In the genomic region with DNA sequence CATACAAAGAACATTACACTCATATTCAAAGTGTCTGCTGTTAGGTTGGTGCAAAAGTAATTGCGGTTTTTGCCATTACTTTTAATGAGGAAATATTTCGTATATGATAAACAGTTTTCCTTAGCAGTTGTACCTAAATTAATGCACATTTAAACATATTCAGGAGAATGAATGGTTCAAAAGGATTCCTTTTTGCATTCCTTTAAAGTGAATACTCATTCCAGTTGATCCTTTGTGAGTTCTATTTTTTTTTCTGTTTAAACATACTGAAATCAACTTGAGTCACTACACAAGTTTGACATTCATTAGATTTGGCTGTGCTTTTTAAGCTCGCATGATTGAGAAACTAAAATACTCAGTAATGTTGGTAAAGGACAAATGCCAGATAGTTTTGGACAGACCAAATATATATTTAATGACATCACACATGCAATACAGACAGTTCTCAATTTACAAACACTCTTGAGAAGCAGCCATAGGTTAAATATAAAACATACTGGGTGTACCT, we compare ENCODE assay signal across 2 cellular contexts.
A peak's percentile ranks its signal among the peaks of the same experiment; 100 is the strongest.
TF ChIP-seq lines count a peak whose summit lies in the region.

No MANE protein-coding gene starts in this region.

TF ChIP-seq in IMR-90, 13 proteins besides CTCF, POLR2A, EP300 and RAD21:
- peak; percentile 90 for TF ChIP-seq CEBPB (IDR thresholded peaks at IDR 0.05; ENCODE audit: low read depth, low read length)
- TF ChIP-seq MAZ (IDR thresholded peaks at IDR 0.05; ENCODE audit: borderline replicate concordance, low read depth, low read length): no peak
- no peak for TF ChIP-seq BHLHE40 (IDR thresholded peaks at IDR 0.05; ENCODE audit: low read depth, low read length)
- no peak for TF ChIP-seq NFE2L2 (IDR thresholded peaks at IDR 0.05; ENCODE audit: low read depth, low read length)
- no peak for TF ChIP-seq CHD1 (IDR thresholded peaks at IDR 0.05; ENCODE audit: low read depth, low read length)
- no peak for TF ChIP-seq RCOR1 (IDR thresholded peaks at IDR 0.05; ENCODE audit: insufficient replicate concordance, low read length)
- TF ChIP-seq MXI1 (IDR thresholded peaks at IDR 0.05; ENCODE audit: borderline replicate concordance, low read depth, low read length): no peak
- TF ChIP-seq FOS (IDR thresholded peaks at IDR 0.05; ENCODE audit: low read depth, low read length): peak; percentile 68; the same call in 1 of the 2 replicates
- no peak for TF ChIP-seq SMC3 (IDR thresholded peaks at IDR 0.05; ENCODE audit: low read depth, low read length)
- no peak for TF ChIP-seq RFX5 (IDR thresholded peaks at IDR 0.05; ENCODE audit: low read depth, low read length)
- TF ChIP-seq, protein P1, sequence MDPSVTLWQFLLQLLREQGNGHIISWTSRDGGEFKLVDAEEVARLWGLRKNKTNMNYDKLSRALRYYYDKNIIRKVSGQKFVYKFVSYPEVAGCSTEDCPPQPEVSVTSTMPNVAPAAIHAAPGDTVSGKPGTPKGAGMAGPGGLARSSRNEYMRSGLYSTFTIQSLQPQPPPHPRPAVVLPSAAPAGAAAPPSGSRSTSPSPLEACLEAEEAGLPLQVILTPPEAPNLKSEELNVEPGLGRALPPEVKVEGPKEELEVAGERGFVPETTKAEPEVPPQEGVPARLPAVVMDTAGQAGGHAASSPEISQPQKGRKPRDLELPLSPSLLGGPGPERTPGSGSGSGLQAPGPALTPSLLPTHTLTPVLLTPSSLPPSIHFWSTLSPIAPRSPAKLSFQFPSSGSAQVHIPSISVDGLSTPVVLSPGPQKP (IDR thresholded peaks at IDR 0.05; ENCODE audit: borderline replicate concordance, low read depth, low read length): no peak
- TF ChIP-seq, protein P2, sequence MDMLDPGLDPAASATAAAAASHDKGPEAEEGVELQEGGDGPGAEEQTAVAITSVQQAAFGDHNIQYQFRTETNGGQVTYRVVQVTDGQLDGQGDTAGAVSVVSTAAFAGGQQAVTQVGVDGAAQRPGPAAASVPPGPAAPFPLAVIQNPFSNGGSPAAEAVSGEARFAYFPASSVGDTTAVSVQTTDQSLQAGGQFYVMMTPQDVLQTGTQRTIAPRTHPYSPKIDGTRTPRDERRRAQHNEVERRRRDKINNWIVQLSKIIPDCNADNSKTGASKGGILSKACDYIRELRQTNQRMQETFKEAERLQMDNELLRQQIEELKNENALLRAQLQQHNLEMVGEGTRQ (IDR thresholded peaks at IDR 0.05; ENCODE audit: low read depth, low read length): no peak
- TF ChIP-seq MAFK (IDR thresholded peaks at IDR 0.05; ENCODE audit: low read depth, low read length): 0 out of 2 replicates have a peak, but pooled peaks have one; percentile 9

TF ChIP-seq in K562, 482 proteins besides CTCF, POLR2A, EP300 and RAD21 (continues in another document):
- no peak for TF ChIP-seq TAF9B (IDR thresholded peaks at IDR 0.05; ENCODE audit: partially characterized antibody)
- TF ChIP-seq NR2F6 (CRISPR knock-in tag; IDR thresholded peaks at IDR 0.05): no peak
- TF ChIP-seq SRF (CRISPR knock-in tag; IDR thresholded peaks at IDR 0.05): no peak
- no peak for TF ChIP-seq TCFL5 (CRISPR knock-in tag; conservative IDR thresholded peaks at IDR 0.05)
- TF ChIP-seq ASH1L (IDR thresholded peaks at IDR 0.05; ENCODE audit: borderline replicate concordance, low read depth, partially characterized antibody): peak; percentile 38
- no peak for TF ChIP-seq RCOR1 (IDR thresholded peaks at IDR 0.05; ENCODE audit: borderline replicate concordance in 1 of 2, low read depth in 2 of 2, low read length in 2 of 2)
- TF ChIP-seq, protein P3, sequence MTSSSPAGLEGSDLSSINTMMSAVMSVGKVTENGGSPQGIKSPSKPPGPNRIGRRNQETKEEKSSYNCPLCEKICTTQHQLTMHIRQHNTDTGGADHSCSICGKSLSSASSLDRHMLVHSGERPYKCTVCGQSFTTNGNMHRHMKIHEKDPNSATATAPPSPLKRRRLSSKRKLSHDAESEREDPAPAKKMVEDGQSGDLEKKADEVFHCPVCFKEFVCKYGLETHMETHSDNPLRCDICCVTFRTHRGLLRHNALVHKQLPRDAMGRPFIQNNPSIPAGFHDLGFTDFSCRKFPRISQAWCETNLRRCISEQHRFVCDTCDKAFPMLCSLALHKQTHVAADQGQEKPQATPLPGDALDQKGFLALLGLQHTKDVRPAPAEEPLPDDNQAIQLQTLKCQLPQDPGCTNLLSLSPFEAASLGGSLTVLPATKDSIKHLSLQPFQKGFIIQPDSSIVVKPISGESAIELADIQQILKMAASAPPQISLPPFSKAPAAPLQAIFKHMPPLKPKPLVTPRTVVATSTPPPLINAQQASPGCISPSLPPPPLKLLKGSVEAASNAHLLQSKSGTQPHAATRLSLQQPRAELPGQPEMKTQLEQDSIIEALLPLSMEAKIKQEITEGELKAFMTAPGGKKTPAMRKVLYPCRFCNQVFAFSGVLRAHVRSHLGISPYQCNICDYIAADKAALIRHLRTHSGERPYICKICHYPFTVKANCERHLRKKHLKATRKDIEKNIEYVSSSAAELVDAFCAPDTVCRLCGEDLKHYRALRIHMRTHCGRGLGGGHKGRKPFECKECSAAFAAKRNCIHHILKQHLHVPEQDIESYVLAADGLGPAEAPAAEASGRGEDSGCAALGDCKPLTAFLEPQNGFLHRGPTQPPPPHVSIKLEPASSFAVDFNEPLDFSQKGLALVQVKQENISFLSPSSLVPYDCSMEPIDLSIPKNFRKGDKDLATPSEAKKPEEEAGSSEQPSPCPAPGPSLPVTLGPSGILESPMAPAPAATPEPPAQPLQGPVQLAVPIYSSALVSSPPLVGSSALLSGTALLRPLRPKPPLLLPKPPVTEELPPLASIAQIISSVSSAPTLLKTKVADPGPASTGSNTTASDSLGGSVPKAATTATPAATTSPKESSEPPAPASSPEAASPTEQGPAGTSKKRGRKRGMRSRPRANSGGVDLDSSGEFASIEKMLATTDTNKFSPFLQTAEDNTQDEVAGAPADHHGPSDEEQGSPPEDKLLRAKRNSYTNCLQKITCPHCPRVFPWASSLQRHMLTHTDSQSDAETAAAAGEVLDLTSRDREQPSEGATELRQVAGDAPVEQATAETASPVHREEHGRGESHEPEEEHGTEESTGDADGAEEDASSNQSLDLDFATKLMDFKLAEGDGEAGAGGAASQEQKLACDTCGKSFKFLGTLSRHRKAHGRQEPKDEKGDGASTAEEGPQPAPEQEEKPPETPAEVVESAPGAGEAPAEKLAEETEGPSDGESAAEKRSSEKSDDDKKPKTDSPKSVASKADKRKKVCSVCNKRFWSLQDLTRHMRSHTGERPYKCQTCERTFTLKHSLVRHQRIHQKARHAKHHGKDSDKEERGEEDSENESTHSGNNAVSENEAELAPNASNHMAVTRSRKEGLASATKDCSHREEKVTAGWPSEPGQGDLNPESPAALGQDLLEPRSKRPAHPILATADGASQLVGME (CRISPR knock-in tag; IDR thresholded peaks at IDR 0.05): no peak
- no peak for TF ChIP-seq ZNF707 (CRISPR knock-in tag; conservative IDR thresholded peaks at IDR 0.05)
- TF ChIP-seq, protein P4, sequence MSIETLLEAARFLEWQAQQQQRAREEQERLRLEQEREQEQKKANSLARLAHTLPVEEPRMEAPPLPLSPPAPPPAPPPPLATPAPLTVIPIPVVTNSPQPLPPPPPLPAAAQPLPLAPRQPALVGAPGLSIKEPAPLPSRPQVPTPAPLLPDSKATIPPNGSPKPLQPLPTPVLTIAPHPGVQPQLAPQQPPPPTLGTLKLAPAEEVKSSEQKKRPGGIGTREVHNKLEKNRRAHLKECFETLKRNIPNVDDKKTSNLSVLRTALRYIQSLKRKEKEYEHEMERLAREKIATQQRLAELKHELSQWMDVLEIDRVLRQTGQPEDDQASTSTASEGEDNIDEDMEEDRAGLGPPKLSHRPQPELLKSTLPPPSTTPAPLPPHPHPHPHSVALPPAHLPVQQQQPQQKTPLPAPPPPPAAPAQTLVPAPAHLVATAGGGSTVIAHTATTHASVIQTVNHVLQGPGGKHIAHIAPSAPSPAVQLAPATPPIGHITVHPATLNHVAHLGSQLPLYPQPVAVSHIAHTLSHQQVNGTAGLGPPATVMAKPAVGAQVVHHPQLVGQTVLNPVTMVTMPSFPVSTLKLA (conservative IDR thresholded peaks at IDR 0.05): 0 out of 4 replicates have a peak, but pooled peaks of 1 of the 2 experiments have one; percentile 9
- no peak for TF ChIP-seq PTBP1 (IDR thresholded peaks at IDR 0.05; ENCODE audit: low read depth, low read length)
- TF ChIP-seq HDAC2 (IDR thresholded peaks at IDR 0.05): no peak
- 0 out of 2 replicates have a peak, but pooled peaks have one; percentile 20 for TF ChIP-seq ZNF766 (CRISPR knock-in tag; conservative IDR thresholded peaks at IDR 0.05)
- TF ChIP-seq MYNN (IDR thresholded peaks at IDR 0.05): no peak
- TF ChIP-seq MYNN (CRISPR knock-in tag; IDR thresholded peaks at IDR 0.05): no peak
- TF ChIP-seq, protein P5, sequence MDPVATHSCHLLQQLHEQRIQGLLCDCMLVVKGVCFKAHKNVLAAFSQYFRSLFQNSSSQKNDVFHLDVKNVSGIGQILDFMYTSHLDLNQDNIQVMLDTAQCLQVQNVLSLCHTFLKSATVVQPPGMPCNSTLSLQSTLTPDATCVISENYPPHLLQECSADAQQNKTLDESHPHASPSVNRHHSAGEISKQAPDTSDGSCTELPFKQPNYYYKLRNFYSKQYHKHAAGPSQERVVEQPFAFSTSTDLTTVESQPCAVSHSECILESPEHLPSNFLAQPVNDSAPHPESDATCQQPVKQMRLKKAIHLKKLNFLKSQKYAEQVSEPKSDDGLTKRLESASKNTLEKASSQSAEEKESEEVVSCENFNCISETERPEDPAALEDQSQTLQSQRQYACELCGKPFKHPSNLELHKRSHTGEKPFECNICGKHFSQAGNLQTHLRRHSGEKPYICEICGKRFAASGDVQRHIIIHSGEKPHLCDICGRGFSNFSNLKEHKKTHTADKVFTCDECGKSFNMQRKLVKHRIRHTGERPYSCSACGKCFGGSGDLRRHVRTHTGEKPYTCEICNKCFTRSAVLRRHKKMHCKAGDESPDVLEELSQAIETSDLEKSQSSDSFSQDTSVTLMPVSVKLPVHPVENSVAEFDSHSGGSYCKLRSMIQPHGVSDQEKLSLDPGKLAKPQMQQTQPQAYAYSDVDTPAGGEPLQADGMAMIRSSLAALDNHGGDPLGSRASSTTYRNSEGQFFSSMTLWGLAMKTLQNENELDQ (CRISPR knock-in tag; IDR thresholded peaks at IDR 0.05; ENCODE audit: borderline replicate concordance): no peak
- TF ChIP-seq, protein P6, sequence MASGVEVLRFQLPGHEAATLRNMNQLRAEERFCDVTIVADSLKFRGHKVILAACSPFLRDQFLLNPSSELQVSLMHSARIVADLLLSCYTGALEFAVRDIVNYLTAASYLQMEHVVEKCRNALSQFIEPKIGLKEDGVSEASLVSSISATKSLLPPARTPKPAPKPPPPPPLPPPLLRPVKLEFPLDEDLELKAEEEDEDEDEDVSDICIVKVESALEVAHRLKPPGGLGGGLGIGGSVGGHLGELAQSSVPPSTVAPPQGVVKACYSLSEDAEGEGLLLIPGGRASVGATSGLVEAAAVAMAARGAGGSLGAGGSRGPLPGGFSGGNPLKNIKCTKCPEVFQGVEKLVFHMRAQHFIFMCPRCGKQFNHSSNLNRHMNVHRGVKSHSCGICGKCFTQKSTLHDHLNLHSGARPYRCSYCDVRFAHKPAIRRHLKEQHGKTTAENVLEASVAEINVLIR (CRISPR knock-in tag; IDR thresholded peaks at IDR 0.05): no peak
- no peak for TF ChIP-seq ZKSCAN3 (CRISPR knock-in tag; IDR thresholded peaks at IDR 0.05)
- TF ChIP-seq ILF3 (IDR thresholded peaks at IDR 0.05; ENCODE audit: borderline replicate concordance): 0 out of 2 replicates have a peak, but pooled peaks have one; percentile 30
- TF ChIP-seq ADNP (tag; IDR thresholded peaks at IDR 0.05): no peak
- TF ChIP-seq, protein P7, sequence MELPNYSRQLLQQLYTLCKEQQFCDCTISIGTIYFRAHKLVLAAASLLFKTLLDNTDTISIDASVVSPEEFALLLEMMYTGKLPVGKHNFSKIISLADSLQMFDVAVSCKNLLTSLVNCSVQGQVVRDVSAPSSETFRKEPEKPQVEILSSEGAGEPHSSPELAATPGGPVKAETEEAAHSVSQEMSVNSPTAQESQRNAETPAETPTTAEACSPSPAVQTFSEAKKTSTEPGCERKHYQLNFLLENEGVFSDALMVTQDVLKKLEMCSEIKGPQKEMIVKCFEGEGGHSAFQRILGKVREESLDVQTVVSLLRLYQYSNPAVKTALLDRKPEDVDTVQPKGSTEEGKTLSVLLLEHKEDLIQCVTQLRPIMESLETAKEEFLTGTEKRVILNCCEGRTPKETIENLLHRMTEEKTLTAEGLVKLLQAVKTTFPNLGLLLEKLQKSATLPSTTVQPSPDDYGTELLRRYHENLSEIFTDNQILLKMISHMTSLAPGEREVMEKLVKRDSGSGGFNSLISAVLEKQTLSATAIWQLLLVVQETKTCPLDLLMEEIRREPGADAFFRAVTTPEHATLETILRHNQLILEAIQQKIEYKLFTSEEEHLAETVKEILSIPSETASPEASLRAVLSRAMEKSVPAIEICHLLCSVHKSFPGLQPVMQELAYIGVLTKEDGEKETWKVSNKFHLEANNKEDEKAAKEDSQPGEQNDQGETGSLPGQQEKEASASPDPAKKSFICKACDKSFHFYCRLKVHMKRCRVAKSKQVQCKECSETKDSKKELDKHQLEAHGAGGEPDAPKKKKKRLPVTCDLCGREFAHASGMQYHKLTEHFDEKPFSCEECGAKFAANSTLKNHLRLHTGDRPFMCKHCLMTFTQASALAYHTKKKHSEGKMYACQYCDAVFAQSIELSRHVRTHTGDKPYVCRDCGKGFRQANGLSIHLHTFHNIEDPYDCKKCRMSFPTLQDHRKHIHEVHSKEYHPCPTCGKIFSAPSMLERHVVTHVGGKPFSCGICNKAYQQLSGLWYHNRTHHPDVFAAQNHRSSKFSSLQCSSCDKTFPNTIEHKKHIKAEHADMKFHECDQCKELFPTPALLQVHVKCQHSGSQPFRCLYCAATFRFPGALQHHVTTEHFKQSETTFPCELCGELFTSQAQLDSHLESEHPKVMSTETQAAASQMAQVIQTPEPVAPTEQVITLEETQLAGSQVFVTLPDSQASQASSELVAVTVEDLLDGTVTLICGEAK (IDR thresholded peaks at IDR 0.05): peak; percentile 86
- TF ChIP-seq, protein P7 (CRISPR knock-in tag; IDR thresholded peaks at IDR 0.05): no peak
- no peak for TF ChIP-seq CCAR2 (IDR thresholded peaks at IDR 0.05; ENCODE audit: low read depth, low read length)
